ENCODE assay signal across 18 cellular contexts in genomic region chr17:81383504-81384421, GRCh38.
"Had no signal": no experiment of that assay in that cellular context is flagged by ENCODE, and none has a peak within 500 bp of the region (broad histone marks: within the 10 kb centered on the region; RNA-seq: fewer than 3 reads in every experiment).

No MANE protein-coding gene starts in this region.

- H3K9me3 Mint-ChIP-seq: activated naive CD8-positive, alpha-beta T cell treated with anti-CD3 and anti-CD28 coated beads for 36 hours; activated T-helper 17 cell treated with anti-CD3 and anti-CD28 coated beads, Interleukin-2, amount 50 U/mL, for 72 hours; mesothelial cell of epicardium; natural killer cell treated with Interleukin-12 subunit alpha and Interleukin-12 subunit beta and Interleukin-15 and Interleukin-18, amount 100 ng/mL, for 72 hours had no signal

- H3K36me3 Mint-ChIP-seq: activated naive CD8-positive, alpha-beta T cell treated with anti-CD3 and anti-CD28 coated beads for 36 hours; mesothelial cell of epicardium; natural killer cell treated with Interleukin-12 subunit alpha and Interleukin-12 subunit beta and Interleukin-15 and Interleukin-18, amount 100 ng/mL, for 72 hours had no signal

- H3K4me3 Mint-ChIP-seq: activated naive CD8-positive, alpha-beta T cell treated with anti-CD3 and anti-CD28 coated beads for 36 hours; activated T-helper 17 cell treated with anti-CD3 and anti-CD28 coated beads, Interleukin-2, amount 50 U/mL, for 72 hours; mesothelial cell of epicardium; natural killer cell treated with Interleukin-12 subunit alpha and Interleukin-12 subunit beta and Interleukin-15 and Interleukin-18, amount 100 ng/mL, for 72 hours had no signal

- H3K27me3 ChIP-seq: cardiac muscle cell, suprapubic skin had no signal

- H3K9ac ChIP-seq: parathyroid adenoma had no signal

- H3K9me3 ChIP-seq: suprapubic skin, upper lobe of left lung had no signal

- H3K27ac ChIP-seq: cardiac muscle cell, parathyroid adenoma, upper lobe of left lung had no signal

- DNase-seq: activated CD4-positive, alpha-beta T cell treated with anti-CD3 and anti-CD28 coated beads, Interleukin-2, amount 50 U/mL, for 48 hours; activated naive CD4-positive, alpha-beta T cell; activated naive CD8-positive, alpha-beta T cell treated with anti-CD3 and anti-CD28 coated beads for 36 hours; activated T-cell treated with anti-CD3 and anti-CD28 coated beads for 4 hours; amniotic stem cell; stimulated activated CD4-positive, alpha-beta T cell treated with anti-CD3 and anti-CD28 coated beads, Interleukin-2, amount 100 ng/mL, for 24 hours; stimulated activated naive CD8-positive, alpha-beta T cell treated with anti-CD3 and anti-CD28 coated beads, Interleukin-15, Interleukin-2, amounts not matched to agents 100 U/mL and 50 U/mL, for 24 hours; SW 1271; T-helper 2 cell had no signal

- H3K36me3 ChIP-seq: cardiac muscle cell, suprapubic skin, upper lobe of left lung, WERI-Rb-1 had no signal

- H3K4me1 Mint-ChIP-seq: activated T-helper 17 cell treated with anti-CD3 and anti-CD28 coated beads, Interleukin-2, amount 50 U/mL, for 72 hours had no signal

- H2AFZ ChIP-seq: parathyroid adenoma had no signal

- H3K27me3 Mint-ChIP-seq: natural killer cell treated with Interleukin-12 subunit alpha and Interleukin-12 subunit beta and Interleukin-15 and Interleukin-18, amount 100 ng/mL, for 72 hours had no signal

- H3K4me3 ChIP-seq: cardiac muscle cell, lung, suprapubic skin, upper lobe of left lung had no signal

- ATAC-seq: activated T-helper 17 cell treated with anti-CD3 and anti-CD28 coated beads, Interleukin-2, amount 50 U/mL, for 72 hours; natural killer cell treated with Interleukin-12 subunit alpha and Interleukin-12 subunit beta and Interleukin-15 and Interleukin-18, amount 100 ng/mL, for 72 hours; stimulated activated naive CD8-positive, alpha-beta T cell treated with anti-CD3 and anti-CD28 coated beads, Interleukin-15, Interleukin-2, amounts not matched to agents 100 U/mL and 50 U/mL, for 24 hours had no signal

- H3K27ac Mint-ChIP-seq: activated naive CD8-positive, alpha-beta T cell treated with anti-CD3 and anti-CD28 coated beads for 36 hours; activated T-helper 17 cell treated with anti-CD3 and anti-CD28 coated beads, Interleukin-2, amount 50 U/mL, for 72 hours; natural killer cell treated with Interleukin-12 subunit alpha and Interleukin-12 subunit beta and Interleukin-15 and Interleukin-18, amount 100 ng/mL, for 72 hours had no signal
